ENCODE assay signal across 13 cellular contexts in the genomic region with DNA sequence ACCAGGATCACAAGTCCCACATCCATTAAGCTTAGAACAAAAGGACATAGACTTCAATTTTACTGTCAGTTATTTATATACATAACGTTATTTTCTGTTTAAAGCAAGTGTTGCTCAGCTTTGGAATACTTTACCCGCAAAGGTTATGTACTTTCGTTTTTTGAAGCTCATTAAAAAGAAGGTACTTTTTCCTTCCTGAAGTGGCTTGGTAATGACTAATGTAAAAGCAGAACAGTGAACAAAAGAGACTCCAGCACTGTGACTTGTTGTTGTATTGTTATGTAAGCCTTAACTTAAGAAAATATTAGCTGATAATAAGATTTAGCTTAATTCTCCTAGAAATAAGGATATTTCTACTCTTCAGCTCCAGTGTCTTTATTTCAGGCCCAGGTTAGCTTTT.
DNase-seq lines count a peak whose midpoint lies in the region; ATAC-seq, FAIRE-seq and TF ChIP-seq lines count a peak whose summit lies in the region.
"Had no signal": no experiment of that assay in that cellular context is flagged by ENCODE, and none has a peak within 500 bp of the region (broad histone marks: within the 10 kb centered on the region; RNA-seq: fewer than 3 reads in every experiment).

No MANE protein-coding gene starts in this region.

- intact Hi-C loops in pancreas (cut with DNase I), result no loop called here

- H3K36me3 ChIP-seq in Loucy (ENCODE audit: insufficient read depth, low read length), result no peaks in the 10 kb centered on the region
- no peaks in the 10 kb centered on the region for H3K36me3 ChIP-seq in pancreas
- H3K36me3 ChIP-seq: BLaER1 had no signal

- DNase-seq in pancreas (no peak), kidney glomerular epithelial cell (lab: John Stamatoyannopoulos, UW) (no peak), GF-D8 (lab: John Stamatoyannopoulos, UW) (no peak)
- DNase-seq in activated CD4-positive, CD25-positive, alpha-beta regulatory T cell (lab: John Stamatoyannopoulos, UW), result no peak
- DNase-seq: activated gamma-delta T cell, kidney had no signal

- H3K79me2 ChIP-seq in Loucy (ENCODE audit: insufficient read depth, low read length), result no peaks in the 10 kb centered on the region

- ATAC-seq in GM18498 (IDR thresholded peaks at IDR 0.05; ENCODE audit: unreplicated experiment) (peak; percentile 61), GM19463 (IDR thresholded peaks at IDR 0.05; ENCODE audit: unreplicated experiment) (peak; percentile 64), HG02970 (IDR thresholded peaks at IDR 0.05; ENCODE audit: low FRiP score, unreplicated experiment) (peak; percentile 55), pancreas (no peak)
- ATAC-seq: PC-3 had no signal

- TF ChIP-seq CTCF in Loucy (conservative IDR thresholded peaks at IDR 0.05; ENCODE audit: low read length) (no peak), pancreas (IDR thresholded peaks at IDR 0.05) (no peak)

- no peaks in the 10 kb centered on the region for H3K27me3 ChIP-seq in Loucy (ENCODE audit: insufficient read depth, low read length, poor library complexity, severe bottlenecking)
- no peaks in the 10 kb centered on the region for H3K27me3 ChIP-seq in pancreas
- H3K27me3 ChIP-seq: BLaER1 had no signal

- H3K4me1 ChIP-seq in Loucy (ENCODE audit: insufficient read depth, low read length, poor library complexity, severe bottlenecking), result peaks cover 5% of the 10 kb centered on the region
- no peaks in the 10 kb centered on the region for H3K4me1 ChIP-seq in pancreas
- H3K4me1 ChIP-seq: BLaER1 had no signal

- no peak for FAIRE-seq in pancreas (lab: Jason Lieb, UNC)
- FAIRE-seq: kidney, TTC549 had no signal

- H3F3A ChIP-seq in Loucy (ENCODE audit: low read depth), result no peaks in the 10 kb centered on the region

- H3K9me3 ChIP-seq in Loucy (ENCODE audit: insufficient read depth, low read depth, low read length) (no peaks in the 10 kb centered on the region), pancreas (no peaks in the 10 kb centered on the region)
- H3K9me3 ChIP-seq: BLaER1 had no signal

- H3K4me2 ChIP-seq in Loucy (ENCODE audit: low read depth, low read length, poor library complexity, severe bottlenecking), result peak overlapping the region; percentile 48
- H3K4me2 ChIP-seq: BLaER1 had no signal

- H3K9ac ChIP-seq in Loucy (ENCODE audit: low read depth, low read length, poor library complexity, severe bottlenecking), result peak overlapping the region; percentile 40
- H3K9ac ChIP-seq: BLaER1 had no signal

- H3K9me2 ChIP-seq in Loucy (replicated peaks; ENCODE audit: low read depth, low read length), result no peaks in the 10 kb centered on the region

- no peaks in the 10 kb centered on the region for H4K20me1 ChIP-seq in Loucy (ENCODE audit: insufficient read depth, low read length, poor library complexity, severe bottlenecking)
- H4K20me1 ChIP-seq: BLaER1 had no signal

- WGBS in pancreas, 2 donors, result 70 to 79% methylated on average over 3 of the region's 3 CpGs

- peak overlapping the region; percentile 61; the same call in 1 of the 2 replicates for H2AFZ ChIP-seq in Loucy (ENCODE audit: low read length)

- H3K27ac ChIP-seq in pancreas, result no peak overlapping the region
- H3K27ac ChIP-seq: BLaER1 had no signal

- H3K4me3 ChIP-seq in Loucy (ENCODE audit: low read length, poor library complexity, severe bottlenecking) (peak overlapping the region; percentile 60), pancreas (no peak overlapping the region)
- H3K4me3 ChIP-seq: BLaER1 had no signal

Comparison
In these comparisons a context has a peak if more than half of its experiments do, and no peak if none do; other contexts are left out.
1. ATAC-seq: peak in GM18498 (single experiment), GM19463 (single experiment) and HG02970 (single experiment); none in pancreas (0 of 4).